ENCODE assay signal across 9 cellular contexts in genomic region chr13:46665630-46666482, GRCh38.
A peak's percentile ranks its signal among the peaks of the same experiment; 100 is the strongest.
DNase-seq lines count a peak whose midpoint lies in the region; TF ChIP-seq lines count a peak whose summit lies in the region.
"Had no signal": no experiment of that assay in that cellular context is flagged by ENCODE, and none has a peak within 500 bp of the region (broad histone marks: within the 10 kb centered on the region; RNA-seq: fewer than 3 reads in every experiment).

No MANE protein-coding gene starts in this region.

- H3K4me3 ChIP-seq in stomach smooth muscle (ENCODE audit: low read length in 2 of 2) (no peak overlapping the region), BE2C (ENCODE audit: low read depth, low read length) (no peak overlapping the region)

- H3K9me3 ChIP-seq in stomach smooth muscle (ENCODE audit: control insufficient read depth in 2 of 2, low read length in 2 of 2) = no peaks in the 10 kb centered on the region
- no peaks in the 10 kb centered on the region for H3K9me3 ChIP-seq in BE2C

- peaks cover 4% of the 10 kb centered on the region for H3K36me3 Mint-ChIP-seq in activated CD4-positive, alpha-beta T cell treated with anti-CD3 and anti-CD28 coated beads, Interleukin-2, amount 10 ng/mL, durations not matched to agents 24 days and 14 days (ENCODE audit: low read depth)

- H3K27me3 ChIP-seq in stomach smooth muscle (ENCODE audit: control insufficient read depth in 1 of 2, insufficient read depth in 2 of 2, low read length in 2 of 2) (no peaks in the 10 kb centered on the region), BE2C (no peaks in the 10 kb centered on the region)

- peaks cover 0 to 4% of the 10 kb centered on the region in 2 donors for H3K36me3 ChIP-seq in stomach smooth muscle (ENCODE audit: control insufficient read depth in 2 of 2, insufficient read depth in 2 of 2, low read length in 2 of 2)
- peaks cover 17% of the 10 kb centered on the region for H3K36me3 ChIP-seq in BE2C

- peak overlapping the region; percentile 50 for H3K4me3 Mint-ChIP-seq in activated CD4-positive, alpha-beta T cell treated with anti-CD3 and anti-CD28 coated beads, Interleukin-2, amount 10 ng/mL, durations not matched to agents 24 days and 14 days

- intact Hi-C loops in activated CD4-positive, alpha-beta T cell treated with anti-CD3 and anti-CD28 coated beads, Interleukin-2, amount 10 ng/mL, durations not matched to agents 24 days and 14 days (cut with micrococcal nuclease) = loop anchor here (5.0 to 10.0 kb wide), 3 partner anchors 89 to 501 kb away; partner anchors contain the start of gene ESD

- H3K4me1 ChIP-seq in stomach smooth muscle (ENCODE audit: control insufficient read depth, insufficient read depth, low read length) (peaks cover 39% of the 10 kb centered on the region), BE2C (peaks cover 38% of the 10 kb centered on the region)

- H3K9ac ChIP-seq in stomach smooth muscle (ENCODE audit: low read length in 2 of 2) = peak overlapping the region in 1 of 2 donors; percentile 2

- TF ChIP-seq CTCF in BE2C (IDR thresholded peaks at IDR 0.05; ENCODE audit: low read depth, low read length) = no peak

- H3K9me3 Mint-ChIP-seq in activated CD4-positive, alpha-beta T cell treated with anti-CD3 and anti-CD28 coated beads, Interleukin-2, amount 10 ng/mL, durations not matched to agents 24 days and 14 days = no peaks in the 10 kb centered on the region

- peaks cover 49% of the 10 kb centered on the region for H3K4me1 Mint-ChIP-seq in activated CD4-positive, alpha-beta T cell treated with anti-CD3 and anti-CD28 coated beads, Interleukin-2, amount 10 ng/mL, durations not matched to agents 24 days and 14 days

- H3K27me3 Mint-ChIP-seq in activated CD4-positive, alpha-beta T cell treated with anti-CD3 and anti-CD28 coated beads, Interleukin-2, amount 10 ng/mL, durations not matched to agents 24 days and 14 days = no peaks in the 10 kb centered on the region

- H3K27ac ChIP-seq in stomach smooth muscle (ENCODE audit: low read length) = peak overlapping the region; percentile 63

- peak overlapping the region; percentile 86 for H3K27ac Mint-ChIP-seq in activated CD4-positive, alpha-beta T cell treated with anti-CD3 and anti-CD28 coated beads, Interleukin-2, amount 10 ng/mL, durations not matched to agents 24 days and 14 days

- peak; percentile 63 for DNase-seq in activated CD4-positive, alpha-beta T cell treated with anti-CD3 and anti-CD28 coated beads, Interleukin-2, amount 10 ng/mL, durations not matched to agents 24 days and 14 days
- DNase-seq in activated CD4-positive, alpha-beta T cell treated with anti-CD3 and anti-CD28 coated beads for 1 hour = no peak
- DNase-seq in NCI-H69 (lab: John Stamatoyannopoulos, UW) (peak; percentile 51), foreskin melanocyte (peak; percentile 36), SK-N-DZ (ENCODE audit: low spot score) (no peak), BE2C (no peak), COLO829 (ENCODE audit: low spot score) (no peak)
- DNase-seq: effector CD8-positive, alpha-beta T cell had no signal

Comparison
In these comparisons a context has a peak if more than half of its experiments do, and no peak if none do; other contexts are left out.
1. DNase-seq: peak in activated CD4-positive, alpha-beta T cell treated with anti-CD3 and anti-CD28 coated beads, Interleukin-2, amount 10 ng/mL, durations not matched to agents 24 days and 14 days (single experiment), NCI-H69 (single experiment) and foreskin melanocyte (single experiment); none in activated CD4-positive, alpha-beta T cell treated with anti-CD3 and anti-CD28 coated beads for 1 hour (single experiment), SK-N-DZ (single experiment), BE2C (single experiment) and COLO829 (single experiment).